1 cellular context compared by ENCODE assay signal in the genomic region with DNA sequence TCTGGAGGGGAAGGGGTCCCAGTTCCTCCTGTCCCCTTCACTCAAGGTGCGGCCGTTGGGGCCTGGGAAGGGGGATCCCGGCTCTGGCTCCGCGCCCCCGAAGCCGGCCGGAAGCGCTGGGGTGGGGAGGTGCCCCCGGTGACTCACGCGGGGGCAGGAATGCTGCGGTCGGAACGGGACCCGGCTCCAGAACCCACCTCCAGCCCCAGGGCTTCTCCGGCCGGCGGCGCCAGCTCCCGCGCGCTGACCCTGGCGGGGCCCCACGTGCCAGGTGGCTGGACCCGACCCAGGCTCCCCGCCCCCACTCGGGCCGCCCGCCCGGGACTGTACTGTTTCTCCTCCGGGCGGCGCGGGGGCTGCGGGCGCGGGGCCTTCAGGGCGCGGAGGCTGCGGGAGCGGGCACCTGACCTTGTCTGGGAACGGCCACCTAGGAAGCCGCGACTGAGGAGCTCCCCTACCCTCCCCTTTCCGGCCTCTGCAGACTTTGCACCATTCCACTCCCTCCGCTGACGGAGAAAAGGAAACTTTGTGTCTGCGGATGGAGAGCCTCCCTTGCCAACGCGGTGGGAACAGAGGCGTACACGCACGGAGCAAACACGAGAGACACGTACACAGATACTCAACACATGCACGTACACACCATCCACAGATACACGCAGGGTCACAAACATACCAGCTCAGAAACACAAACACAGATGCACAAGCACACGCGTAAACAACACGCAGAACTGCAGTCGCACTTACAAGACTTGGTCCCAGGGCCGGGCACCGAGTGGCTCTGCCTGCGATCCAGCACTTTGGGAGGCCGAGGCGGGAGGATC.
TF ChIP-seq lines count a peak whose summit lies in the region.

No MANE protein-coding gene starts in this region.

TF ChIP-seq in GM23338, 12 proteins besides CTCF, POLR2A, EP300 and RAD21 (continued from another document):
- TF ChIP-seq, protein P1, sequence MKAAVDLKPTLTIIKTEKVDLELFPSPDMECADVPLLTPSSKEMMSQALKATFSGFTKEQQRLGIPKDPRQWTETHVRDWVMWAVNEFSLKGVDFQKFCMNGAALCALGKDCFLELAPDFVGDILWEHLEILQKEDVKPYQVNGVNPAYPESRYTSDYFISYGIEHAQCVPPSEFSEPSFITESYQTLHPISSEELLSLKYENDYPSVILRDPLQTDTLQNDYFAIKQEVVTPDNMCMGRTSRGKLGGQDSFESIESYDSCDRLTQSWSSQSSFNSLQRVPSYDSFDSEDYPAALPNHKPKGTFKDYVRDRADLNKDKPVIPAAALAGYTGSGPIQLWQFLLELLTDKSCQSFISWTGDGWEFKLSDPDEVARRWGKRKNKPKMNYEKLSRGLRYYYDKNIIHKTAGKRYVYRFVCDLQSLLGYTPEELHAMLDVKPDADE (IDR thresholded peaks at IDR 0.05), result 0 out of 2 replicates have a peak, but pooled peaks have one; percentile 0
- TF ChIP-seq EZH2phosphoT487 (IDR thresholded peaks at IDR 0.05; ENCODE audit: unreplicated experiment), result no peak
